Comparison of ENCODE assay signal across 8 cellular contexts in the genomic region with DNA sequence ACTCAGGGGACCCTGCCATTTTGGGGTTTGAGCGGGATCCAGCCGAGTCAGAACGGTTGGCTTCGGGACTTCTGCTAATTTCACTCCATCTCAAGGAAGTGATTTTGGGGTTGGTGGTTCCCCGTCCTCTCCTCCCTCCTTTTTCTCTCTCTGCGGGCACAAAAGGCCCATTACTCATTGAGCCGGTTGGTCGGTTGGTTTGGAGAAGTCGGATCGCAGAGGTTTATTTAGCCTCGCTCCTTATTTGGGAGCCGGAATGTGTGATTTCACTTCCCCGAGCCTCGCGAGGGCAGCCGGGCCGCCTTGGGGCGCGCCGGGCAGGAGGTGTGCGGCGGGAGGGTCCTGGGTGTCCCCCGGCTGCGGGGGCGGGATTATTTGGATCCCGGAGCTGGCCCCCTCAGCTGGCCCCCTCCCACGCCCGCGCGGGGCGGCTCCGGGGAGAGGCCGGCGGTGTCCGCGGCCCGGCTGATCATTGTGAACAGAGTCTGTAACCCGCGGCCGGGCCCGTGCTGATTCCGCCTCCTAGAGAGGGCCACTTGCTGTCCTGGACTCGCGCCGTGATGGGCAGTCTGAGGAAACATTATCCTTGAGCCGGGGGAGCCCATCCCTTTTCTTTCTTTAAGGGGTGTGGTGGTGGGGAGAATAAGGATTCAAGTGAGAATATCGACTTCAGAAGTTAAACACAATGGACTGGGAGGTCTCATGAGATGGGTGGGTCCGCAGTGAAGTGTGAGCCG. TPM values are rescaled to one million over a fixed set of nuclear protein-coding genes. Genes with fewer than 3 reads are reported as not detected.
A peak's percentile ranks its signal among the peaks of the same experiment; 100 is the strongest.
DNase-seq lines count a peak whose midpoint lies in the region; ATAC-seq and TF ChIP-seq lines count a peak whose summit lies in the region.

No MANE protein-coding gene starts in this region.

- peak in 1 of 4 donors; percentile 0 for TF ChIP-seq EP300 in upper lobe of left lung (IDR thresholded peaks at IDR 0.05)

- 0% methylated on average over 20 to 32 of the region's 49 CpGs for WGBS in upper lobe of left lung, 2 donors

- H3K4me1 ChIP-seq in DOHH2 (ENCODE audit: control insufficient read depth, low read length) (peaks cover 50% of the 10 kb centered on the region), upper lobe of left lung (peaks cover 42 to 54% (median 49%) of the 10 kb centered on the region in 4 donors)
- H3K4me1 ChIP-seq in naive thymus-derived CD4-positive, alpha-beta T cell (ENCODE audit: control insufficient read depth in 2 of 2, insufficient read depth in 2 of 2, low read length in 2 of 2), result peaks cover 12 to 30% of the 10 kb centered on the region in 2 donors

- peak overlapping the region; percentile 84 for H3K4me2 ChIP-seq in DOHH2 (ENCODE audit: low read length)

- ATAC-seq in activated T-cell treated with anti-CD3 and anti-CD28 coated beads, Interleukin-2, amount 50 U/mL, for 4 hours, result peak; percentile 55 to 58
- ATAC-seq in naive thymus-derived CD4-positive, alpha-beta T cell, result peak; percentile 66
- ATAC-seq in upper lobe of left lung (ENCODE audit: low FRiP score in 2 of 2) (peak; percentile 78 to 84), HG03108 (IDR thresholded peaks at IDR 0.05; ENCODE audit: unreplicated experiment) (no peak)

- peak overlapping the region; percentile 99 for H3K4me3 Mint-ChIP-seq in activated T-cell treated with anti-CD3 and anti-CD28 coated beads, Interleukin-2, amount 50 U/mL, for 4 hours
- peak overlapping the region; percentile 95 to 100 (median 99) for H3K4me3 Mint-ChIP-seq in naive thymus-derived CD4-positive, alpha-beta T cell

- H3K9me3 ChIP-seq in DOHH2 (ENCODE audit: control insufficient read depth, insufficient read depth, low read length) (no peaks in the 10 kb centered on the region), upper lobe of left lung (no peaks in the 10 kb centered on the region)
- H3K9me3 ChIP-seq in naive thymus-derived CD4-positive, alpha-beta T cell (ENCODE audit: control insufficient read depth in 2 of 3, low read length in 3 of 3), result no peaks in the 10 kb centered on the region

- H3K79me2 ChIP-seq in DOHH2 (ENCODE audit: control insufficient read depth, low read length), result peaks cover 51% of the 10 kb centered on the region

- no peaks in the 10 kb centered on the region for H4K20me1 ChIP-seq in DOHH2 (ENCODE audit: control insufficient read depth, insufficient read depth, low read depth, low read length)

- peaks cover 59% of the 10 kb centered on the region for H3K4me1 Mint-ChIP-seq in activated T-cell treated with anti-CD3 and anti-CD28 coated beads, Interleukin-2, amount 50 U/mL, for 4 hours (ENCODE audit: low read depth)
- peaks cover 32 to 52% (median 50%) of the 10 kb centered on the region in 7 donors for H3K4me1 Mint-ChIP-seq in naive thymus-derived CD4-positive, alpha-beta T cell

- H3K9me2 ChIP-seq in DOHH2 (replicated peaks; ENCODE audit: control insufficient read depth, low read length), result no peaks in the 10 kb centered on the region

- POLR2A ChIA-PET in naive thymus-derived CD4-positive, alpha-beta T cell (lab: Charles Lee), result interaction anchor here (0.8 to 1.5 kb wide), 2 partner anchors 17 to 236 kb away, joined by 3 read pairs; no protein-coding TSS in a partner anchor

- H3F3A ChIP-seq in DOHH2 (ENCODE audit: control insufficient read depth, insufficient read depth), result peaks cover 18% of the 10 kb centered on the region

- H3K4me3 ChIP-seq in DOHH2 (ENCODE audit: low read length) (peak overlapping the region; percentile 81), upper lobe of left lung (peak overlapping the region; percentile 69 to 86 (median 77))
- peak overlapping the region; percentile 65 for H3K4me3 ChIP-seq in naive thymus-derived CD4-positive, alpha-beta T cell (ENCODE audit: low read length)

- CTCF ChIA-PET in naive thymus-derived CD4-positive, alpha-beta T cell (lab: Charles Lee), result interaction anchor here (0.6 to 1.5 kb wide), 3 partner anchors 23 to 1179 kb away, joined by 3 to 4 read pairs (median 3); no protein-coding TSS in a partner anchor

- H3K36me3 ChIP-seq in DOHH2 (ENCODE audit: control insufficient read depth, low read length) (no peaks in the 10 kb centered on the region), upper lobe of left lung (no peaks in the 10 kb centered on the region)
- H3K36me3 ChIP-seq in naive thymus-derived CD4-positive, alpha-beta T cell (ENCODE audit: control insufficient read depth in 2 of 3, insufficient read depth in 3 of 3, low read length in 3 of 3), result no peaks in the 10 kb centered on the region

- no peaks in the 10 kb centered on the region for H3K27me3 ChIP-seq in DOHH2 (ENCODE audit: control insufficient read depth, low read length)
- no peaks in the 10 kb centered on the region for H3K27me3 ChIP-seq in naive thymus-derived CD4-positive, alpha-beta T cell (ENCODE audit: control insufficient read depth in 2 of 2, insufficient read depth in 2 of 2, low read length in 2 of 2)
- H3K27me3 ChIP-seq in upper lobe of left lung, result no peaks in the 10 kb centered on the region

- DNase-seq in H4 (ENCODE audit: low spot score) (peak; percentile 50), NCI-H460 (ENCODE audit: extremely low read depth, low read depth) (peak; percentile 33), fibroblast of gingiva (ENCODE audit: low read depth) (peak; percentile 65), upper lobe of left lung (peak; percentile 80 to 91)
- DNase-seq in activated T-cell treated with anti-CD3 and anti-CD28 coated beads, Interleukin-2, amount 50 U/mL, for 4 hours, result peak; percentile 14
- DNase-seq in naive thymus-derived CD4-positive, alpha-beta T cell, result peak; percentile 27 to 69 (median 32)

- H3K36me3 Mint-ChIP-seq in activated T-cell treated with anti-CD3 and anti-CD28 coated beads, Interleukin-2, amount 50 U/mL, for 4 hours (ENCODE audit: insufficient read depth), result peaks cover 4% of the 10 kb centered on the region
- peaks cover 0 to 3% (median 0%) of the 10 kb centered on the region in 5 donors for H3K36me3 Mint-ChIP-seq in naive thymus-derived CD4-positive, alpha-beta T cell

- peak overlapping the region; percentile 90 to 100 (median 97) for H3K27ac Mint-ChIP-seq in naive thymus-derived CD4-positive, alpha-beta T cell

- no peaks in the 10 kb centered on the region for H3K27me3 Mint-ChIP-seq in activated T-cell treated with anti-CD3 and anti-CD28 coated beads, Interleukin-2, amount 50 U/mL, for 4 hours (ENCODE audit: low read depth)
- peaks cover 0 to 17% (median 0%) of the 10 kb centered on the region in 5 donors for H3K27me3 Mint-ChIP-seq in naive thymus-derived CD4-positive, alpha-beta T cell

- no peaks in the 10 kb centered on the region for H3K9me3 Mint-ChIP-seq in activated T-cell treated with anti-CD3 and anti-CD28 coated beads, Interleukin-2, amount 50 U/mL, for 4 hours
- no peaks in the 10 kb centered on the region for H3K9me3 Mint-ChIP-seq in naive thymus-derived CD4-positive, alpha-beta T cell

- intact Hi-C loops in naive thymus-derived CD4-positive, alpha-beta T cell (cut with micrococcal nuclease), result loop anchor here (1.0 to 2.0 kb wide), 9 partner anchors 18 to 367 kb away; partner anchors contain the start of genes DYRK3 (in 1 of the 2), EIF2D (in 1 of the 2), IKBKE (in 1 of the 2) and PFKFB2 (in 1 of the 2)

- no peak for TF ChIP-seq CTCF in DOHH2 (IDR thresholded peaks at IDR 0.05; ENCODE audit: low read depth, low read length, poor library complexity, severe bottlenecking)
- peak in 1 of 6 experiments; percentile 8 for TF ChIP-seq CTCF in upper lobe of left lung (IDR thresholded peaks at IDR 0.05)

- peak overlapping the region; percentile 57 for H3K27ac ChIP-seq in DOHH2 (ENCODE audit: low read depth, low read length)
- H3K27ac ChIP-seq in naive thymus-derived CD4-positive, alpha-beta T cell (ENCODE audit: low read depth, low read length), result peak overlapping the region; percentile 90
- peak overlapping the region; percentile 95 to 99 (median 98) for H3K27ac ChIP-seq in upper lobe of left lung

- peak in 3 of 4 donors; percentile 34 to 68 (median 50) for TF ChIP-seq POLR2A in upper lobe of left lung (IDR thresholded peaks at IDR 0.05)

RNA-seq across cellular contexts. Expression of gene MAPKAPK2, which starts 1.2 kb away (rescaled TPM):
- total RNA-seq in H4 (2014; rRNA removed; shearing (Covaris generic)), result 11.8 and 12.7 TPM in 2 replicates
- 32.1 and 34.3 TPM in 2 replicates for total RNA-seq in NCI-H460 (2014; rRNA removed; shearing (Covaris generic))
- 16.6 and 18.9 TPM in 2 replicates for polyA plus RNA-seq in NCI-H460 (2014; cell fraction: nucleus; rRNA removed)
- total RNA-seq in activated T-cell treated with anti-CD3 and anti-CD28 coated beads, Interleukin-2, amount 50 U/mL, for 4 hours, result 100 to 1,000 TPM in 2 of 3 donors, 10 to 100 TPM in 1; 98.2 to 136 (median 135) TPM
- total RNA-seq in naive thymus-derived CD4-positive, alpha-beta T cell, result 100 to 1,000 TPM in 1 of 5 experiments, 10 to 100 TPM in 4; 49.6 to 123 (median 80.5) TPM
- polyA plus RNA-seq in naive thymus-derived CD4-positive, alpha-beta T cell, result 1 to 10 TPM; 1.4 to 2.0 TPM
- 100 to 1,000 TPM in 2 of 6 donors, 10 to 100 TPM in 4; 64.8 to 135 (median 84.3) TPM for total RNA-seq in upper lobe of left lung

RNA-seq across cellular contexts. Expression of gene DYRK3, which starts 50.6 kb away (rescaled TPM):
- total RNA-seq in H4 (2014; rRNA removed; shearing (Covaris generic)), result 13.4 and 19.6 TPM in 2 replicates
- total RNA-seq in NCI-H460 (2014; rRNA removed; shearing (Covaris generic)), result 14.1 and 15.5 TPM in 2 replicates
- polyA plus RNA-seq in NCI-H460 (2014; cell fraction: nucleus; rRNA removed), result 9.2 and 10.9 TPM in 2 replicates
- total RNA-seq in activated T-cell treated with anti-CD3 and anti-CD28 coated beads, Interleukin-2, amount 50 U/mL, for 4 hours, result 1 to 10 TPM; 5.3 to 7.7 (median 7.7) TPM
- total RNA-seq in naive thymus-derived CD4-positive, alpha-beta T cell, result 1 to 10 TPM in 2 of 5 experiments, under 1 TPM in 3; 0.22 to 8.2 (median 0.69) TPM
- polyA plus RNA-seq in naive thymus-derived CD4-positive, alpha-beta T cell, result not detected
- total RNA-seq in upper lobe of left lung, result 10 to 100 TPM in 2 of 6 donors, 1 to 10 TPM in 4; 4.1 to 20.7 (median 7.0) TPM

Comparison
In these comparisons a context has a peak if more than half of its experiments do, and no peak if none do; other contexts are left out.
1. DNase-seq: peak in every context shown above with its lines; median percentile 86 in upper lobe of left lung; 65 in fibroblast of gingiva; 50 in H4; 33 in NCI-H460; 32 in naive thymus-derived CD4-positive, alpha-beta T cell; 14 in activated T-cell treated with anti-CD3 and anti-CD28 coated beads, Interleukin-2, amount 50 U/mL, for 4 hours.